ENCODE assay signal across 2 cellular contexts in the genomic region with DNA sequence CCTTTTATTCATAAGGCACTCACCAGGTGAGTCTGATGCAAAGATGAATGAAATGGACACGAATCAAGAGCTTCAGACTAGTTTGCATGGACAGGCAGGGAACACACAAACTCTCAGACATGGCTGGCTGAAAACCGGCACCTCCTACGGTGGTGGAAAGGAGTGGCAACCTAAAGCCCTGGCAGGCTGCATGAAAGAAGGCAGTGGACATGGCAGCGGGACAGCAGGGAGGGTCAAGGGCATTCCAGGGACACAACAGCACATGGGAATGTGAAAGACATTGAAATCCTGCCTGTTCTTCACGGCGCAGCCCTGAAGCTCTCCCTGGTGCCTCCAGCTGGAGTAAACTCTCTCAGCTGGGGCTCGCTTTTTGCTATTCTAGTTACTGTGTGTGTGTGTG.
TF ChIP-seq lines count a peak whose summit lies in the region.

No MANE protein-coding gene starts in this region.

TF ChIP-seq in SK-N-SH treated with all-trans-retinoic acid at 6 μM for 48 hours, 23 proteins besides CTCF, POLR2A, EP300 and RAD21 (continued from another document):
- TF ChIP-seq, protein P1, sequence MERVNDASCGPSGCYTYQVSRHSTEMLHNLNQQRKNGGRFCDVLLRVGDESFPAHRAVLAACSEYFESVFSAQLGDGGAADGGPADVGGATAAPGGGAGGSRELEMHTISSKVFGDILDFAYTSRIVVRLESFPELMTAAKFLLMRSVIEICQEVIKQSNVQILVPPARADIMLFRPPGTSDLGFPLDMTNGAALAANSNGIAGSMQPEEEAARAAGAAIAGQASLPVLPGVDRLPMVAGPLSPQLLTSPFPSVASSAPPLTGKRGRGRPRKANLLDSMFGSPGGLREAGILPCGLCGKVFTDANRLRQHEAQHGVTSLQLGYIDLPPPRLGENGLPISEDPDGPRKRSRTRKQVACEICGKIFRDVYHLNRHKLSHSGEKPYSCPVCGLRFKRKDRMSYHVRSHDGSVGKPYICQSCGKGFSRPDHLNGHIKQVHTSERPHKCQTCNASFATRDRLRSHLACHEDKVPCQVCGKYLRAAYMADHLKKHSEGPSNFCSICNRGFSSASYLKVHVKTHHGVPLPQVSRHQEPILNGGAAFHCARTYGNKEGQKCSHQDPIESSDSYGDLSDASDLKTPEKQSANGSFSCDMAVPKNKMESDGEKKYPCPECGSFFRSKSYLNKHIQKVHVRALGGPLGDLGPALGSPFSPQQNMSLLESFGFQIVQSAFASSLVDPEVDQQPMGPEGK (CRISPR knock-in tag; IDR thresholded peaks at IDR 0.05; ENCODE audit: borderline replicate concordance) = no peak
- TF ChIP-seq ZNF565 (CRISPR knock-in tag; conservative IDR thresholded peaks at IDR 0.05; ENCODE audit: low read depth) (no peak), ISL1 (CRISPR knock-in tag; IDR thresholded peaks at IDR 0.05) (no peak), RARB (CRISPR knock-in tag; IDR thresholded peaks at IDR 0.05) (no peak), BACH2 (CRISPR knock-in tag; IDR thresholded peaks at IDR 0.05; ENCODE audit: borderline replicate concordance) (no peak)
- TF ChIP-seq, protein P2, sequence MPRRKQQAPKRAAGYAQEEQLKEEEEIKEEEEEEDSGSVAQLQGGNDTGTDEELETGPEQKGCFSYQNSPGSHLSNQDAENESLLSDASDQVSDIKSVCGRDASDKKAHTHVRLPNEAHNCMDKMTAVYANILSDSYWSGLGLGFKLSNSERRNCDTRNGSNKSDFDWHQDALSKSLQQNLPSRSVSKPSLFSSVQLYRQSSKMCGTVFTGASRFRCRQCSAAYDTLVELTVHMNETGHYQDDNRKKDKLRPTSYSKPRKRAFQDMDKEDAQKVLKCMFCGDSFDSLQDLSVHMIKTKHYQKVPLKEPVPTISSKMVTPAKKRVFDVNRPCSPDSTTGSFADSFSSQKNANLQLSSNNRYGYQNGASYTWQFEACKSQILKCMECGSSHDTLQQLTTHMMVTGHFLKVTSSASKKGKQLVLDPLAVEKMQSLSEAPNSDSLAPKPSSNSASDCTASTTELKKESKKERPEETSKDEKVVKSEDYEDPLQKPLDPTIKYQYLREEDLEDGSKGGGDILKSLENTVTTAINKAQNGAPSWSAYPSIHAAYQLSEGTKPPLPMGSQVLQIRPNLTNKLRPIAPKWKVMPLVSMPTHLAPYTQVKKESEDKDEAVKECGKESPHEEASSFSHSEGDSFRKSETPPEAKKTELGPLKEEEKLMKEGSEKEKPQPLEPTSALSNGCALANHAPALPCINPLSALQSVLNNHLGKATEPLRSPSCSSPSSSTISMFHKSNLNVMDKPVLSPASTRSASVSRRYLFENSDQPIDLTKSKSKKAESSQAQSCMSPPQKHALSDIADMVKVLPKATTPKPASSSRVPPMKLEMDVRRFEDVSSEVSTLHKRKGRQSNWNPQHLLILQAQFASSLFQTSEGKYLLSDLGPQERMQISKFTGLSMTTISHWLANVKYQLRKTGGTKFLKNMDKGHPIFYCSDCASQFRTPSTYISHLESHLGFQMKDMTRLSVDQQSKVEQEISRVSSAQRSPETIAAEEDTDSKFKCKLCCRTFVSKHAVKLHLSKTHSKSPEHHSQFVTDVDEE (CRISPR knock-in tag; IDR thresholded peaks at IDR 0.05) = no peak
- TF ChIP-seq, protein P3, sequence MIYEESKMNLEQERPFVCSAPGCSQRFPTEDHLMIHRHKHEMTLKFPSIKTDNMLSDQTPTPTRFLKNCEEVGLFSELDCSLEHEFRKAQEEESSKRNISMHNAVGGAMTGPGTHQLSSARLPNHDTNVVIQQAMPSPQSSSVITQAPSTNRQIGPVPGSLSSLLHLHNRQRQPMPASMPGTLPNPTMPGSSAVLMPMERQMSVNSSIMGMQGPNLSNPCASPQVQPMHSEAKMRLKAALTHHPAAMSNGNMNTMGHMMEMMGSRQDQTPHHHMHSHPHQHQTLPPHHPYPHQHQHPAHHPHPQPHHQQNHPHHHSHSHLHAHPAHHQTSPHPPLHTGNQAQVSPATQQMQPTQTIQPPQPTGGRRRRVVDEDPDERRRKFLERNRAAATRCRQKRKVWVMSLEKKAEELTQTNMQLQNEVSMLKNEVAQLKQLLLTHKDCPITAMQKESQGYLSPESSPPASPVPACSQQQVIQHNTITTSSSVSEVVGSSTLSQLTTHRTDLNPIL (CRISPR knock-in tag; IDR thresholded peaks at IDR 0.05; ENCODE audit: low read depth) = no peak

TF ChIP-seq in neural cell, 6 proteins besides CTCF, POLR2A, EP300 and RAD21 (continued from another document):
- TF ChIP-seq, protein P4, sequence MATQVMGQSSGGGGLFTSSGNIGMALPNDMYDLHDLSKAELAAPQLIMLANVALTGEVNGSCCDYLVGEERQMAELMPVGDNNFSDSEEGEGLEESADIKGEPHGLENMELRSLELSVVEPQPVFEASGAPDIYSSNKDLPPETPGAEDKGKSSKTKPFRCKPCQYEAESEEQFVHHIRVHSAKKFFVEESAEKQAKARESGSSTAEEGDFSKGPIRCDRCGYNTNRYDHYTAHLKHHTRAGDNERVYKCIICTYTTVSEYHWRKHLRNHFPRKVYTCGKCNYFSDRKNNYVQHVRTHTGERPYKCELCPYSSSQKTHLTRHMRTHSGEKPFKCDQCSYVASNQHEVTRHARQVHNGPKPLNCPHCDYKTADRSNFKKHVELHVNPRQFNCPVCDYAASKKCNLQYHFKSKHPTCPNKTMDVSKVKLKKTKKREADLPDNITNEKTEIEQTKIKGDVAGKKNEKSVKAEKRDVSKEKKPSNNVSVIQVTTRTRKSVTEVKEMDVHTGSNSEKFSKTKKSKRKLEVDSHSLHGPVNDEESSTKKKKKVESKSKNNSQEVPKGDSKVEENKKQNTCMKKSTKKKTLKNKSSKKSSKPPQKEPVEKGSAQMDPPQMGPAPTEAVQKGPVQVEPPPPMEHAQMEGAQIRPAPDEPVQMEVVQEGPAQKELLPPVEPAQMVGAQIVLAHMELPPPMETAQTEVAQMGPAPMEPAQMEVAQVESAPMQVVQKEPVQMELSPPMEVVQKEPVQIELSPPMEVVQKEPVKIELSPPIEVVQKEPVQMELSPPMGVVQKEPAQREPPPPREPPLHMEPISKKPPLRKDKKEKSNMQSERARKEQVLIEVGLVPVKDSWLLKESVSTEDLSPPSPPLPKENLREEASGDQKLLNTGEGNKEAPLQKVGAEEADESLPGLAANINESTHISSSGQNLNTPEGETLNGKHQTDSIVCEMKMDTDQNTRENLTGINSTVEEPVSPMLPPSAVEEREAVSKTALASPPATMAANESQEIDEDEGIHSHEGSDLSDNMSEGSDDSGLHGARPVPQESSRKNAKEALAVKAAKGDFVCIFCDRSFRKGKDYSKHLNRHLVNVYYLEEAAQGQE (IDR thresholded peaks at IDR 0.05; ENCODE audit: borderline replicate concordance) = no peak
- TF ChIP-seq POLR2AphosphoS5 (IDR thresholded peaks at IDR 0.05) = no peak
- no peak for TF ChIP-seq MXI1 (conservative IDR thresholded peaks at IDR 0.05; ENCODE audit: poor library complexity, severe bottlenecking)
- TF ChIP-seq TAF1 (IDR thresholded peaks at IDR 0.05; ENCODE audit: low read depth) = no peak
